In genomic region chr16:51245306-51245705, GRCh38 we compare ENCODE assay signal across 14 cellular contexts.
DNase-seq lines count a peak whose midpoint lies in the region; ATAC-seq and TF ChIP-seq lines count a peak whose summit lies in the region.
"Had no signal": no experiment of that assay in that cellular context is flagged by ENCODE, and none has a peak within 500 bp of the region (broad histone marks: within the 10 kb centered on the region; RNA-seq: fewer than 3 reads in every experiment).

No MANE protein-coding gene starts in this region.

- H3K79me1 ChIP-seq in neuronal stem cell (ENCODE audit: low read depth, low read length): no peaks in the 10 kb centered on the region

- no peak overlapping the region for H2BK12ac ChIP-seq in neuronal stem cell (ENCODE audit: low read length)

- H2AK5ac ChIP-seq in neuronal stem cell (ENCODE audit: low read depth, low read length): no peak overlapping the region

- H3K9me3 ChIP-seq in ovary (no peaks in the 10 kb centered on the region), vagina (no peaks in the 10 kb centered on the region), neuronal stem cell (replicated peaks in 1 of 2; ENCODE audit: control insufficient read depth in 2 of 2, insufficient read depth in 1 of 2, low read depth in 1 of 2, low read length in 2 of 2) (peaks cover 0 to 2% of the 10 kb centered on the region in 2 donors)
- H3K9me3 ChIP-seq: HAP-1 had no signal

- no peak for TF ChIP-seq EP300 in ovary (IDR thresholded peaks at IDR 0.05)

- no peak overlapping the region for H3K9ac ChIP-seq in neuronal stem cell (ENCODE audit: low read depth, low read length, poor library complexity)

- WGBS in ovary, 3 donors: 3 to 5% (median 4%) methylated on average over 9 of the region's 9 CpGs
- no CpG with 5 or more reads among the region's 9 CpGs for WGBS in neuronal stem cell (ENCODE audit: extremely low coverage in 2 of 2, insufficient read length in 2 of 2, insufficient replicate concordance in 1 of 2), 2 donors

- H3K4me3 ChIP-seq in ovary (no peak overlapping the region), vagina (no peak overlapping the region), neuronal stem cell (ENCODE audit: low read length in 2 of 2) (no peak overlapping the region)
- H3K4me3 ChIP-seq: HAP-1 had no signal

- H2AFZ ChIP-seq in neuronal stem cell (ENCODE audit: low read length): no peak overlapping the region

- H2BK5ac ChIP-seq in neuronal stem cell (ENCODE audit: low read length): no peak overlapping the region

- H2BK15ac ChIP-seq in neuronal stem cell (ENCODE audit: low read length): no peak overlapping the region

- ATAC-seq in HG03139 (IDR thresholded peaks at IDR 0.05; ENCODE audit: unreplicated experiment): no peak
- ATAC-seq: CD8-positive, alpha-beta T cell had no signal

- H3K27ac ChIP-seq in ovary: no peak overlapping the region
- peak overlapping the region; percentile 61 for H3K27ac ChIP-seq in vagina
- H3K27ac ChIP-seq in neuronal stem cell (replicated peaks; ENCODE audit: low read length): no peak overlapping the region
- H3K27ac ChIP-seq: 22Rv1 had no signal

- DNase-seq in NCI-H510A treated with DMSO at 0.1 percent for 48 hours (lab: John Stamatoyannopoulos, UW): peak; percentile 37
- no peak for DNase-seq in NCI-H510A (lab: John Stamatoyannopoulos, UW)
- DNase-seq in left kidney (ENCODE audit: low read depth, low spot score): peak; percentile 94
- DNase-seq in ovary: peak; percentile 32 to 80 (median 58)
- DNase-seq in vagina (ENCODE audit: extremely low spot score in 2 of 2): no peak
- no peak for DNase-seq in activated CD4-positive, alpha-beta T cell treated with anti-CD3 and anti-CD28 coated beads, Interleukin-2, amount 50 U/mL, for 48 hours
- no peak for DNase-seq in neuronal stem cell (ENCODE audit: low spot score)
- DNase-seq: CD8-positive, alpha-beta T cell; COR-L47; DND-41; GDM1 had no signal

- H3K4ac ChIP-seq in neuronal stem cell (ENCODE audit: low read length): no peak overlapping the region

- H2BK120ac ChIP-seq in neuronal stem cell (ENCODE audit: low read depth, low read length): no peak overlapping the region

- H4K8ac ChIP-seq in neuronal stem cell (ENCODE audit: low read depth, low read length): no peak overlapping the region

- peak in 1 of 3 donors; percentile 8 for TF ChIP-seq CTCF in ovary (IDR thresholded peaks at IDR 0.05)
- TF ChIP-seq CTCF in vagina (IDR thresholded peaks at IDR 0.05): no peak

- no peaks in the 10 kb centered on the region for H3K27me3 ChIP-seq in ovary
- H3K27me3 ChIP-seq in vagina: no peaks in the 10 kb centered on the region
- no peaks in the 10 kb centered on the region for H3K27me3 ChIP-seq in neuronal stem cell (ENCODE audit: control insufficient read depth in 3 of 3, insufficient read depth in 3 of 3, low read depth in 1 of 3, low read length in 3 of 3)

- H4K91ac ChIP-seq in neuronal stem cell (ENCODE audit: low read depth, low read length, poor library complexity): no peak overlapping the region

- no peak overlapping the region for H3K23ac ChIP-seq in neuronal stem cell (ENCODE audit: low read depth, low read length, poor library complexity)

- peaks cover 13% of the 10 kb centered on the region for H3K4me1 ChIP-seq in ovary (ENCODE audit: insufficient read depth)
- H3K4me1 ChIP-seq in vagina: peaks cover 19% of the 10 kb centered on the region
- peaks cover 0 to 6% of the 10 kb centered on the region in 2 donors for H3K4me1 ChIP-seq in neuronal stem cell (ENCODE audit: control insufficient read depth in 2 of 2, insufficient read depth in 1 of 2, low read depth in 1 of 2, low read length in 2 of 2)
- H3K4me1 ChIP-seq: HAP-1 had no signal

- H3K18ac ChIP-seq in neuronal stem cell (ENCODE audit: low read length): no peak overlapping the region

- H3K36me3 ChIP-seq in ovary (no peaks in the 10 kb centered on the region), vagina (no peaks in the 10 kb centered on the region), neuronal stem cell (replicated peaks in 1 of 2; ENCODE audit: control insufficient read depth in 2 of 2, insufficient read depth in 2 of 2, low read length in 2 of 2) (no peaks in the 10 kb centered on the region)
- H3K36me3 ChIP-seq: HAP-1 had no signal

- no peak overlapping the region for H3K14ac ChIP-seq in neuronal stem cell (ENCODE audit: low read length)

- no peak overlapping the region for H3K4me2 ChIP-seq in neuronal stem cell (ENCODE audit: insufficient read depth, low read length, poor library complexity, severe bottlenecking)

- TF ChIP-seq POLR2A in ovary (IDR thresholded peaks at IDR 0.05) (no peak), vagina (IDR thresholded peaks at IDR 0.05) (no peak)

- intact Hi-C loops in ovary (cut with DNase I) (loop anchor here in 1 of 4 donors (10.0 kb wide), 1 partner anchor 91 kb away; the partner anchor contains the start of gene SALL1), vagina (cut with DNase I) (no loop called here)

Comparison
In these comparisons a context has a peak if more than half of its experiments do, and no peak if none do; other contexts are left out.
1. DNase-seq: peak in NCI-H510A treated with DMSO at 0.1 percent for 48 hours (single experiment), left kidney (single experiment) and ovary (5 of 5); none in NCI-H510A (single experiment), vagina (0 of 2), activated CD4-positive, alpha-beta T cell treated with anti-CD3 and anti-CD28 coated beads, Interleukin-2, amount 50 U/mL, for 48 hours (0 of 2) and neuronal stem cell (single experiment).